In the genomic region with DNA sequence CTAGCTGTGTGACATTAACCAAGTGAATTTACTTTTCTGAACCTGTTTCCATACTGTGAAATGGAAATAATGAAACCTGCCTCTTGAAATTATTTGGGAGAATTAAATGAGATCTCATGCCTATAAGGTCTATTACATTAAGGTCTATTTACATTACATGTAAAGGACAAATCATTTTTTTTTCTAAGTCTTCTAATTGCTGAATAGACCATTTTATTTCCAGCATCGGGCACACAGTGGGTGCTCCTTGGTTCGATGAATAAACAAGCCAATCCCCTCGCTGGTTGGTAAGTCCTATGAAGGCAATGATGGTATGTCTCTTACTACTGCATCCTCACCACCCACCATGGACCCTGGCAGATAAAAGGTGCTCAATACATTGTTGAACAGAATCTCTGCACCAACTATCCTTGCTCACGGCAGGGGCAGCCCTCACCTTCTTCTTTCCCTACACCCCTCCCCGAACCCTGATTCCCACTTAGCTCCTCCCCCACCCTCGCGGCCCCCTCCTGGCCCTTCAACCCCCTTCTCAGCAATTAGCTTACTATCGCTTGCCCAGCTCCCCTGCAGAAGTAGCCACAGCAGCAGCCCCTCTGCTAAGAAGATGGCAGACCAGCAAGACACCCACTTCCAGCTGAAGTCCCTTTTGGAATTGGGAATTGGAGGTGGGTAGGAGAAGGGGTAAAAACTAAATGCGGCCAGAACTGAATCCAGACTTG, we compare ENCODE assay signal across 9 cellular contexts. TPM values are rescaled to one million over a fixed set of nuclear protein-coding genes. Genes with fewer than 3 reads are reported as not detected.
A peak's percentile ranks its signal among the peaks of the same experiment; 100 is the strongest.
DNase-seq lines count a peak whose midpoint lies in the region; ATAC-seq and TF ChIP-seq lines count a peak whose summit lies in the region.
"Had no signal": no experiment of that assay in that cellular context is flagged by ENCODE, and none has a peak within 500 bp of the region (broad histone marks: within the 10 kb centered on the region; RNA-seq: fewer than 3 reads in every experiment).

No MANE protein-coding gene starts in this region.

- DNase-seq in activated T-cell treated with anti-CD3 and anti-CD28 coated beads, Interleukin-2, amount 50 U/mL, for 24 hours, result peak; percentile 3
- no peak for DNase-seq in activated T-cell treated with anti-CD3 and anti-CD28 coated beads, Interleukin-2, amount 50 U/mL, for 4 hours
- DNase-seq in endodermal cell, result peak; percentile 63
- no peak for DNase-seq in naive thymus-derived CD4-positive, alpha-beta T cell
- DNase-seq in type B pancreatic cell (ENCODE audit: extremely low spot score, unreplicated experiment), result no peak
- no peak for DNase-seq in glomerular visceral epithelial cell (ENCODE audit: extremely low spot score)
- no peak for DNase-seq in activated naive CD4-positive, alpha-beta T cell treated with Interleukin-2 at 50 U/mL for 16 hours
- DNase-seq: NCI-H187 treated with DMSO at 0.1 percent for 48 hours had no signal

- H3K4me3 ChIP-seq in endodermal cell (ENCODE audit: low read length), result peak overlapping the region; percentile 99
- no peak overlapping the region for H3K4me3 ChIP-seq in naive thymus-derived CD4-positive, alpha-beta T cell (ENCODE audit: low read length)

- no peaks in the 10 kb centered on the region for H3K9me3 Mint-ChIP-seq in activated T-cell treated with anti-CD3 and anti-CD28 coated beads, Interleukin-2, amount 50 U/mL, for 24 hours
- H3K9me3 Mint-ChIP-seq in activated T-cell treated with anti-CD3 and anti-CD28 coated beads, Interleukin-2, amount 50 U/mL, for 4 hours, result no peaks in the 10 kb centered on the region
- no peaks in the 10 kb centered on the region for H3K9me3 Mint-ChIP-seq in endodermal cell
- H3K9me3 Mint-ChIP-seq in naive thymus-derived CD4-positive, alpha-beta T cell, result peaks cover 0 to 1% (median 0%) of the 10 kb centered on the region in 11 donors
- H3K9me3 Mint-ChIP-seq in type B pancreatic cell, result no peaks in the 10 kb centered on the region

- H3K4me1 ChIP-seq in endodermal cell (ENCODE audit: control insufficient read depth, insufficient read depth, low read length), result peaks cover 27% of the 10 kb centered on the region
- peaks cover 24 to 26% of the 10 kb centered on the region in 2 donors for H3K4me1 ChIP-seq in naive thymus-derived CD4-positive, alpha-beta T cell (ENCODE audit: control insufficient read depth in 2 of 2, insufficient read depth in 2 of 2, low read length in 2 of 2)

- no peak overlapping the region for H3K27ac Mint-ChIP-seq in activated T-cell treated with anti-CD3 and anti-CD28 coated beads, Interleukin-2, amount 50 U/mL, for 24 hours
- H3K27ac Mint-ChIP-seq in endodermal cell (peak overlapping the region; percentile 69), type B pancreatic cell (peak overlapping the region; percentile 51)
- no peak overlapping the region for H3K27ac Mint-ChIP-seq in naive thymus-derived CD4-positive, alpha-beta T cell

- WGBS in endodermal cell (ENCODE audit: insufficient coverage in 1 of 2, insufficient read length in 1 of 2), 2 experiments, result 28 to 47% methylated on average over 2 to 9 of the region's 9 CpGs

- ATAC-seq in activated T-cell treated with anti-CD3 and anti-CD28 coated beads, Interleukin-2, amount 50 U/mL, for 4 hours, result no peak
- no peak for ATAC-seq in naive thymus-derived CD4-positive, alpha-beta T cell
- no peak for ATAC-seq in GM19328 (IDR thresholded peaks at IDR 0.05; ENCODE audit: unreplicated experiment)

- peaks cover 5% of the 10 kb centered on the region for H3K36me3 ChIP-seq in endodermal cell (ENCODE audit: control insufficient read depth, insufficient read depth, low read length)
- H3K36me3 ChIP-seq in naive thymus-derived CD4-positive, alpha-beta T cell (ENCODE audit: control insufficient read depth in 2 of 3, insufficient read depth in 3 of 3, low read length in 3 of 3), result no peaks in the 10 kb centered on the region

- H3K27me3 Mint-ChIP-seq in activated T-cell treated with anti-CD3 and anti-CD28 coated beads, Interleukin-2, amount 50 U/mL, for 24 hours, result peaks cover 77% of the 10 kb centered on the region
- H3K27me3 Mint-ChIP-seq in activated T-cell treated with anti-CD3 and anti-CD28 coated beads, Interleukin-2, amount 50 U/mL, for 4 hours (ENCODE audit: low read depth), result peaks cover 68% of the 10 kb centered on the region
- H3K27me3 Mint-ChIP-seq in endodermal cell (ENCODE audit: insufficient read depth) (peaks cover 10% of the 10 kb centered on the region), type B pancreatic cell (peaks cover 80% of the 10 kb centered on the region)
- H3K27me3 Mint-ChIP-seq in naive thymus-derived CD4-positive, alpha-beta T cell, result peaks cover 65 to 81% (median 72%) of the 10 kb centered on the region in 5 donors

- H3K9ac ChIP-seq in endodermal cell (ENCODE audit: extremely low read depth, low read length, poor library complexity, severe bottlenecking), result peak overlapping the region; percentile 12

- H3K9me3 ChIP-seq in endodermal cell (ENCODE audit: control insufficient read depth, low read length), result no peaks in the 10 kb centered on the region
- H3K9me3 ChIP-seq in naive thymus-derived CD4-positive, alpha-beta T cell (ENCODE audit: control insufficient read depth in 2 of 3, low read length in 3 of 3), result no peaks in the 10 kb centered on the region

- CTCF ChIA-PET in naive thymus-derived CD4-positive, alpha-beta T cell (lab: Charles Lee), result interaction anchor here (0.9 to 1.5 kb wide), 2 partner anchors 180 to 183 kb away, joined by 3 to 4 read pairs; no protein-coding TSS in a partner anchor

- H3K4me1 Mint-ChIP-seq in activated T-cell treated with anti-CD3 and anti-CD28 coated beads, Interleukin-2, amount 50 U/mL, for 24 hours (ENCODE audit: low read depth), result peaks cover 26% of the 10 kb centered on the region
- peaks cover 29% of the 10 kb centered on the region for H3K4me1 Mint-ChIP-seq in activated T-cell treated with anti-CD3 and anti-CD28 coated beads, Interleukin-2, amount 50 U/mL, for 4 hours (ENCODE audit: low read depth)
- peaks cover 57% of the 10 kb centered on the region for H3K4me1 Mint-ChIP-seq in endodermal cell
- peaks cover 18 to 33% (median 24%) of the 10 kb centered on the region in 7 donors for H3K4me1 Mint-ChIP-seq in naive thymus-derived CD4-positive, alpha-beta T cell
- H3K4me1 Mint-ChIP-seq in type B pancreatic cell (ENCODE audit: unreplicated experiment), result peaks cover 44% of the 10 kb centered on the region

- H3K27ac ChIP-seq in endodermal cell (ENCODE audit: low read depth, low read length), result no peak overlapping the region
- H3K27ac ChIP-seq in naive thymus-derived CD4-positive, alpha-beta T cell (ENCODE audit: low read depth, low read length), result no peak overlapping the region

- no peaks in the 10 kb centered on the region for H3K36me3 Mint-ChIP-seq in activated T-cell treated with anti-CD3 and anti-CD28 coated beads, Interleukin-2, amount 50 U/mL, for 24 hours (ENCODE audit: low read depth)
- H3K36me3 Mint-ChIP-seq in activated T-cell treated with anti-CD3 and anti-CD28 coated beads, Interleukin-2, amount 50 U/mL, for 4 hours (ENCODE audit: insufficient read depth), result no peaks in the 10 kb centered on the region
- H3K36me3 Mint-ChIP-seq in endodermal cell (ENCODE audit: low read depth) (no peaks in the 10 kb centered on the region), type B pancreatic cell (peaks cover 3% of the 10 kb centered on the region)
- H3K36me3 Mint-ChIP-seq in naive thymus-derived CD4-positive, alpha-beta T cell, result peaks cover 0 to 5% (median 0%) of the 10 kb centered on the region in 5 donors

- peaks cover 9% of the 10 kb centered on the region for H3K27me3 ChIP-seq in endodermal cell (ENCODE audit: control insufficient read depth, insufficient read depth, low read length, poor library complexity, severe bottlenecking)
- H3K27me3 ChIP-seq in naive thymus-derived CD4-positive, alpha-beta T cell (ENCODE audit: control insufficient read depth in 2 of 2, insufficient read depth in 2 of 2, low read length in 2 of 2), result peaks cover 8 to 14% of the 10 kb centered on the region in 2 donors

- intact Hi-C loops in naive thymus-derived CD4-positive, alpha-beta T cell (cut with micrococcal nuclease), result loop anchor here (5.0 to 10.0 kb wide), 3 partner anchors 48 to 460 kb away; a partner anchor contains a TSS

- no peak overlapping the region for H3K4me3 Mint-ChIP-seq in activated T-cell treated with anti-CD3 and anti-CD28 coated beads, Interleukin-2, amount 50 U/mL, for 24 hours
- no peak overlapping the region for H3K4me3 Mint-ChIP-seq in activated T-cell treated with anti-CD3 and anti-CD28 coated beads, Interleukin-2, amount 50 U/mL, for 4 hours
- peak overlapping the region; percentile 78 for H3K4me3 Mint-ChIP-seq in endodermal cell
- H3K4me3 Mint-ChIP-seq in naive thymus-derived CD4-positive, alpha-beta T cell, result peak overlapping the region; percentile 3 to 87 (median 43)
- peak overlapping the region; percentile 85 for H3K4me3 Mint-ChIP-seq in type B pancreatic cell

- no peak for TF ChIP-seq CTCF in endodermal cell (conservative IDR thresholded peaks at IDR 0.05)
- TF ChIP-seq CTCF in type B pancreatic cell (conservative IDR thresholded peaks at IDR 0.05), result no peak

- POLR2A ChIA-PET in naive thymus-derived CD4-positive, alpha-beta T cell (lab: Charles Lee), result interaction anchor here (1.1 kb wide), 1 partner anchor 180 kb away, joined by 4 read pairs; no protein-coding TSS in a partner anchor

RNA-seq across cellular contexts. Expression of a gene that starts 3.0 kb away (rescaled TPM):
- under 1 TPM; 0.05 to 0.24 (median 0.14) TPM for total RNA-seq in activated T-cell treated with anti-CD3 and anti-CD28 coated beads, Interleukin-2, amount 50 U/mL, for 4 hours
- 10 to 100 TPM; 45.4 to 69.7 TPM for total RNA-seq in endodermal cell
- polyA plus RNA-seq in endodermal cell (2013, experiment 1 of 2), result 17.2 TPM
- 13.5 TPM for polyA plus RNA-seq in endodermal cell (2013, experiment 2 of 2)
- 1 to 10 TPM in 1 of 5 experiments, under 1 TPM in 1, not detected in 3; 0.53 to 3.2 TPM for total RNA-seq in naive thymus-derived CD4-positive, alpha-beta T cell
- polyA plus RNA-seq in naive thymus-derived CD4-positive, alpha-beta T cell, result under 1 TPM in 1 of 2 donors, not detected in 1; 0.05 TPM
- total RNA-seq in type B pancreatic cell (ENCODE audit: low replicate concordance), result 22.8 and 41.7 TPM in 2 replicates

RNA-seq across cellular contexts. Expression of a gene that starts 48.5 kb away (rescaled TPM):
- 10 to 100 TPM; 40.3 to 59.8 (median 49.8) TPM for total RNA-seq in activated T-cell treated with anti-CD3 and anti-CD28 coated beads, Interleukin-2, amount 50 U/mL, for 4 hours
- 10 to 100 TPM; 66.5 to 71.4 TPM for total RNA-seq in endodermal cell
- 74.8 TPM for polyA plus RNA-seq in endodermal cell (2013, experiment 1 of 2)
- 65.1 TPM for polyA plus RNA-seq in endodermal cell (2013, experiment 2 of 2)
- total RNA-seq in naive thymus-derived CD4-positive, alpha-beta T cell, result 100 to 1,000 TPM in 1 of 5 experiments, 10 to 100 TPM in 4; 77.3 to 101 (median 88.2) TPM
- polyA plus RNA-seq in naive thymus-derived CD4-positive, alpha-beta T cell, result 10 to 100 TPM; 26.4 to 29.9 TPM
- total RNA-seq in type B pancreatic cell (ENCODE audit: low replicate concordance), result 45.7 and 67.9 TPM in 2 replicates

Comparison
In these comparisons a context has a peak if more than half of its experiments do, and no peak if none do; other contexts are left out.
1. DNase-seq: peak in activated T-cell treated with anti-CD3 and anti-CD28 coated beads, Interleukin-2, amount 50 U/mL, for 24 hours (single experiment) and endodermal cell (single experiment); none in activated T-cell treated with anti-CD3 and anti-CD28 coated beads, Interleukin-2, amount 50 U/mL, for 4 hours (single experiment), naive thymus-derived CD4-positive, alpha-beta T cell (0 of 9), type B pancreatic cell (single experiment), glomerular visceral epithelial cell (single experiment) and activated naive CD4-positive, alpha-beta T cell treated with Interleukin-2 at 50 U/mL for 16 hours (single experiment).
2. H3K27ac Mint-ChIP-seq: peak in endodermal cell (single experiment) and type B pancreatic cell (single experiment); none in activated T-cell treated with anti-CD3 and anti-CD28 coated beads, Interleukin-2, amount 50 U/mL, for 24 hours (single experiment) and naive thymus-derived CD4-positive, alpha-beta T cell (0 of 9).
3. H3K4me3 Mint-ChIP-seq: peak in endodermal cell (single experiment), naive thymus-derived CD4-positive, alpha-beta T cell (10 of 10) and type B pancreatic cell (single experiment); none in activated T-cell treated with anti-CD3 and anti-CD28 coated beads, Interleukin-2, amount 50 U/mL, for 24 hours (single experiment) and activated T-cell treated with anti-CD3 and anti-CD28 coated beads, Interleukin-2, amount 50 U/mL, for 4 hours (single experiment).